ENCODE assay signal across 37 cellular contexts in the genomic region with DNA sequence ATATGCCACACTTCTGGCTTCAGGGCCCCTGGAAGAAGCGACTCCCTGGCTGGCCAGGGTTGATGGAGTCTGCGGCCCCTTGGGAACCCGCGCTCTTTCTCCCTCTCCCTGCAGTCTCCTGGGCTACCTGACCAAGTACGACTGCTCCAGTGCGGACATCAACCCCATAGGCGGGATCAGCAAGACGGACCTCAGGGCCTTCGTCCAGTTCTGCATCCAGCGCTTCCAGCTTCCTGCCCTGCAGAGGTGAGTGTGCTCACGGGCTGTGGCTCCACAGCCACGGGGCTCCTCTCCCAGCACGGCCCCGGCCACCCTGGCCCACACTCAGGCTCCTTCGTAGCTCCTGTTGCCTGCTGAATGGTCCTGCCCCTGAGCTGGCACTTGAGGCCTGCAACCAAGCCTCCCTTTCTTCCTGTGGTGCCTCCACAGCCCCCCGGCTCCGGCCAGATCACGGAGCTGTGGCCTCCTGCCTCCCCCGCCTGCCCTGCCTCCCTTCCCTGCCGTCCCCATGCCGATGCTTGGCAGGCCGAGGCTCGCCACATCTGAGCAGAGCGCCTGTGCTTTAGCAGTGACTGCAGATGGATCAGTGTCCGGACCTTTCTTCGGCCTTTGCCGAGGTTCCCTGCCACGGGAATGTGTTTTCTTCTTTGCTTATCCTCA. TPM values are rescaled to one million over a fixed set of nuclear protein-coding genes. Genes with fewer than 3 reads are reported as not detected.
A peak's percentile ranks its signal among the peaks of the same experiment; 100 is the strongest.
DNase-seq lines count a peak whose midpoint lies in the region; ATAC-seq and TF ChIP-seq lines count a peak whose summit lies in the region.
"Had no signal": no experiment of that assay in that cellular context is flagged by ENCODE, and none has a peak within 500 bp of the region (broad histone marks: within the 10 kb centered on the region; RNA-seq: fewer than 3 reads in every experiment).

No MANE protein-coding gene starts in this region.

- H3K36me3 ChIP-seq in heart right ventricle = peaks cover 0 to 85% (median 32%) of the 10 kb centered on the region in 9 donors
- H3K36me3 ChIP-seq in upper lobe of right lung = peaks cover 79% of the 10 kb centered on the region
- peaks cover 28% of the 10 kb centered on the region for H3K36me3 ChIP-seq in osteoblast (ENCODE audit: insufficient read depth, low read length)

- peaks cover 0 to 14% (median 4%) of the 10 kb centered on the region in 9 donors for H3K4me1 ChIP-seq in heart right ventricle
- peaks cover 9% of the 10 kb centered on the region for H3K4me1 ChIP-seq in upper lobe of right lung
- no peaks in the 10 kb centered on the region for H3K4me1 ChIP-seq in osteoblast (ENCODE audit: insufficient read depth, low read length)

- TF ChIP-seq CTCF in heart right ventricle (IDR thresholded peaks at IDR 0.05) (no peak), nephron progenitor cell (IDR thresholded peaks at IDR 0.05) (no peak), upper lobe of right lung (IDR thresholded peaks at IDR 0.05) (no peak), osteoblast (IDR thresholded peaks at IDR 0.05; ENCODE audit: extremely low read depth, low read depth, low read length) (no peak)

- no peaks in the 10 kb centered on the region for H3K9me3 ChIP-seq in heart right ventricle
- no peaks in the 10 kb centered on the region for H3K9me3 ChIP-seq in upper lobe of right lung
- H3K9me3 ChIP-seq in osteoblast (ENCODE audit: low read depth, low read length) = no peaks in the 10 kb centered on the region
- H3K9me3 ChIP-seq: SK-N-SH had no signal

- peaks cover 62% of the 10 kb centered on the region for H3K36me3 Mint-ChIP-seq in activated T-helper 1 cell treated with anti-CD3 and anti-CD28 coated beads, Interleukin-12 subunit alpha, Interleukin-12 subunit beta, Interleukin-2, Interleukin-4 antibody, amounts not matched to agents 30 ng/mL and 10 ng/mL and 1 ng/mL, durations not matched to agents 14 hours and 24 hours and 36 hours (ENCODE audit: low read depth)
- H3K36me3 Mint-ChIP-seq in nephron progenitor cell (ENCODE audit: low read depth) = peaks cover 52% of the 10 kb centered on the region

- ATAC-seq in heart right ventricle = no peak
- peak; percentile 5 for ATAC-seq in upper lobe of right lung
- ATAC-seq: activated CD4-positive, alpha-beta T cell treated with anti-CD3 and anti-CD28 coated beads for 36 hours; activated T-helper 17 cell treated with anti-CD3 and anti-CD28 coated beads, Interleukin-2, amount 50 U/mL, for 72 hours; GM12878; HCT116; stimulated activated memory B cell treated with anti-CD40 and anti-IgM and Interleukin-4, amounts not matched to agents 10 μg/mL and 1 μg/mL and 100 μg/mL, for 72 hours had no signal

- intact Hi-C loops in cardiac septum (cut with DNase I) (no loop called here), heart right ventricle (cut with DNase I) (no loop called here), upper lobe of right lung (cut with DNase I) (no loop called here)
- intact Hi-C loops in activated T-helper 1 cell treated with anti-CD3 and anti-CD28 coated beads, Interleukin-12 subunit alpha, Interleukin-12 subunit beta, Interleukin-2, Interleukin-4 antibody, amounts not matched to agents 30 ng/mL and 10 ng/mL and 1 ng/mL, durations not matched to agents 14 hours and 24 hours and 36 hours (cut with micrococcal nuclease) = no loop called here

- H3K4me3 ChIP-seq in heart right ventricle (no peak overlapping the region), upper lobe of right lung (no peak overlapping the region), osteoblast (ENCODE audit: insufficient read depth, low read length) (no peak overlapping the region)
- H3K4me3 ChIP-seq: BLaER1 treated with 17β-estradiol and CSF1 and Interleukin-3, amounts not matched to agents 10 nM and 100 nM; coronary artery; GM12878 had no signal

- H3K27ac ChIP-seq in heart right ventricle (no peak overlapping the region), upper lobe of right lung (no peak overlapping the region), osteoblast (ENCODE audit: low read depth, low read length) (no peak overlapping the region)
- H3K27ac ChIP-seq: coronary artery, HL-60 had no signal

- H3K79me2 ChIP-seq in osteoblast (ENCODE audit: insufficient read depth, low read length) = no peaks in the 10 kb centered on the region

- 96 to 97% methylated on average over 28 of the region's 28 CpGs for WGBS in heart right ventricle, 2 donors

- peaks cover 5% of the 10 kb centered on the region for H4K20me1 ChIP-seq in osteoblast (ENCODE audit: insufficient read depth, low read length)

- no peak overlapping the region for H3K4me3 Mint-ChIP-seq in activated T-helper 1 cell treated with anti-CD3 and anti-CD28 coated beads, Interleukin-12 subunit alpha, Interleukin-12 subunit beta, Interleukin-2, Interleukin-4 antibody, amounts not matched to agents 30 ng/mL and 10 ng/mL and 1 ng/mL, durations not matched to agents 14 hours and 24 hours and 36 hours
- H3K4me3 Mint-ChIP-seq in nephron progenitor cell = no peak overlapping the region
- H3K4me3 Mint-ChIP-seq: activated CD4-positive, alpha-beta T cell treated with anti-CD3 and anti-CD28 coated beads for 36 hours; activated naive CD4-positive, alpha-beta T cell treated with anti-CD3 and anti-CD28 coated beads, Interleukin-2, amount 50 U/mL, for 24 hours; activated T-helper 17 cell treated with anti-CD3 and anti-CD28 coated beads, Interleukin-2, amount 50 U/mL, for 72 hours; stimulated activated memory B cell treated with anti-CD40 and anti-IgM and Interleukin-4, amounts not matched to agents 10 μg/mL and 1 μg/mL and 100 μg/mL, for 72 hours had no signal

- H3K27me3 Mint-ChIP-seq in activated T-helper 1 cell treated with anti-CD3 and anti-CD28 coated beads, Interleukin-12 subunit alpha, Interleukin-12 subunit beta, Interleukin-2, Interleukin-4 antibody, amounts not matched to agents 30 ng/mL and 10 ng/mL and 1 ng/mL, durations not matched to agents 14 hours and 24 hours and 36 hours (ENCODE audit: insufficient read depth) = no peaks in the 10 kb centered on the region
- peaks cover 2% of the 10 kb centered on the region for H3K27me3 Mint-ChIP-seq in nephron progenitor cell (ENCODE audit: low read depth, poor library complexity)
- H3K27me3 Mint-ChIP-seq: activated CD4-positive, alpha-beta T cell treated with anti-CD3 and anti-CD28 coated beads for 36 hours; activated naive CD4-positive, alpha-beta T cell treated with anti-CD3 and anti-CD28 coated beads, Interleukin-2, amount 50 U/mL, for 24 hours; activated T-helper 17 cell treated with anti-CD3 and anti-CD28 coated beads, Interleukin-2, amount 50 U/mL, for 72 hours; stimulated activated memory B cell treated with anti-CD40 and anti-IgM and Interleukin-4, amounts not matched to agents 10 μg/mL and 1 μg/mL and 100 μg/mL, for 72 hours had no signal

- no peak overlapping the region for H2AFZ ChIP-seq in osteoblast (ENCODE audit: low read length)

- H3K27me3 ChIP-seq in heart right ventricle (no peaks in the 10 kb centered on the region), upper lobe of right lung (no peaks in the 10 kb centered on the region), osteoblast (ENCODE audit: insufficient read depth, low read length) (no peaks in the 10 kb centered on the region)
- H3K27me3 ChIP-seq: BLaER1 treated with 17β-estradiol and CSF1 and Interleukin-3, amounts not matched to agents 10 nM and 100 nM had no signal

- no peak overlapping the region for H3K4me2 ChIP-seq in osteoblast (ENCODE audit: insufficient read depth, low read length)
- H3K4me2 ChIP-seq: BLaER1 treated with 17β-estradiol and CSF1 and Interleukin-3, amounts not matched to agents 10 nM and 100 nM; SK-N-SH had no signal

- DNase-seq in cardiac septum (ENCODE audit: low spot score) (peak; percentile 41), heart right ventricle (no peak), nephron progenitor cell (no peak), upper lobe of right lung (peak; percentile 40), osteoblast (ENCODE audit: insufficient read length, low spot score, missing footprints) (no peak), NCI-H1436 treated with DMSO at 0.1 percent for 48 hours (lab: John Stamatoyannopoulos, UW) (no peak), cerebellar nuclear complex (lab: John Stamatoyannopoulos, UW) (no peak)
- no peak for DNase-seq in activated T-helper 1 cell treated with anti-CD3 and anti-CD28 coated beads, Interleukin-12 subunit alpha, Interleukin-12 subunit beta, Interleukin-2, Interleukin-4 antibody, amounts not matched to agents 30 ng/mL and 10 ng/mL and 1 ng/mL, durations not matched to agents 14 hours and 24 hours and 36 hours (ENCODE audit: low spot score)
- DNase-seq: activated CD4-positive, alpha-beta T cell treated with anti-CD3 and anti-CD28 coated beads for 36 hours; amygdala; DMS153; effector memory CD4-positive, alpha-beta T cell; KG1; mesenchymal stem cell; NCI-H1092 treated with DMSO at 0.1 percent for 48 hours; NCI-H187; NCI-H2171; NCI-H510A; nucleus accumbens; SK-N-SH; substantia nigra; T-helper 2 cell; trophoblast cell had no signal

- H3K9me3 Mint-ChIP-seq in activated T-helper 1 cell treated with anti-CD3 and anti-CD28 coated beads, Interleukin-12 subunit alpha, Interleukin-12 subunit beta, Interleukin-2, Interleukin-4 antibody, amounts not matched to agents 30 ng/mL and 10 ng/mL and 1 ng/mL, durations not matched to agents 14 hours and 24 hours and 36 hours = no peaks in the 10 kb centered on the region
- H3K9me3 Mint-ChIP-seq in nephron progenitor cell = no peaks in the 10 kb centered on the region
- H3K9me3 Mint-ChIP-seq: activated naive CD4-positive, alpha-beta T cell treated with anti-CD3 and anti-CD28 coated beads, Interleukin-2, amount 50 U/mL, for 24 hours; activated T-helper 17 cell treated with anti-CD3 and anti-CD28 coated beads, Interleukin-2, amount 50 U/mL, for 72 hours; stimulated activated memory B cell treated with anti-CD40 and anti-IgM and Interleukin-4, amounts not matched to agents 10 μg/mL and 1 μg/mL and 100 μg/mL, for 72 hours had no signal

- H3K27ac Mint-ChIP-seq in activated T-helper 1 cell treated with anti-CD3 and anti-CD28 coated beads, Interleukin-12 subunit alpha, Interleukin-12 subunit beta, Interleukin-2, Interleukin-4 antibody, amounts not matched to agents 30 ng/mL and 10 ng/mL and 1 ng/mL, durations not matched to agents 14 hours and 24 hours and 36 hours = peak overlapping the region; percentile 78
- peak overlapping the region; percentile 40 for H3K27ac Mint-ChIP-seq in nephron progenitor cell
- H3K27ac Mint-ChIP-seq: activated naive CD4-positive, alpha-beta T cell treated with anti-CD3 and anti-CD28 coated beads, Interleukin-2, amount 50 U/mL, for 24 hours; stimulated activated memory B cell treated with anti-CD40 and anti-IgM and Interleukin-4, amounts not matched to agents 10 μg/mL and 1 μg/mL and 100 μg/mL, for 72 hours had no signal

- peaks cover 36% of the 10 kb centered on the region for H3K4me1 Mint-ChIP-seq in activated T-helper 1 cell treated with anti-CD3 and anti-CD28 coated beads, Interleukin-12 subunit alpha, Interleukin-12 subunit beta, Interleukin-2, Interleukin-4 antibody, amounts not matched to agents 30 ng/mL and 10 ng/mL and 1 ng/mL, durations not matched to agents 14 hours and 24 hours and 36 hours (ENCODE audit: low read depth)
- peaks cover 36% of the 10 kb centered on the region for H3K4me1 Mint-ChIP-seq in nephron progenitor cell

RNA-seq across cellular contexts. Expression of a gene that starts 36.2 kb away (rescaled TPM):
- total RNA-seq in cardiac septum = not detected
- total RNA-seq in heart right ventricle = under 1 TPM in 1 of 10 donors, not detected in 9; 0.20 TPM
- under 1 TPM in 1 of 2 donors, not detected in 1; 0.01 TPM for polyA plus RNA-seq in heart right ventricle
- 0.23 TPM in 1 of 2 replicates, not detected in the other for total RNA-seq in activated T-helper 1 cell treated with anti-CD3 and anti-CD28 coated beads, Interleukin-12 subunit alpha, Interleukin-12 subunit beta, Interleukin-2, Interleukin-4 antibody, amounts not matched to agents 30 ng/mL and 10 ng/mL and 1 ng/mL, durations not matched to agents 14 hours and 24 hours and 36 hours
- 0.46 TPM for total RNA-seq in upper lobe of right lung
- total RNA-seq in osteoblast = 0.36 and 0.59 TPM in 2 replicates
- total RNA-seq: epithelial cell of proximal tubule, GM12878, left lobe of liver, MCF 10A, pulmonary artery endothelial cell, skeletal muscle tissue had no signal
- polyA plus RNA-seq: AG04450 had no signal

RNA-seq across cellular contexts. Expression of a gene that starts 37.9 kb away (rescaled TPM):
- total RNA-seq in cardiac septum = 22.0 TPM
- 10 to 100 TPM; 13.4 to 31.4 (median 16.0) TPM for total RNA-seq in heart right ventricle
- polyA plus RNA-seq in heart right ventricle = 10 to 100 TPM; 25.6 to 32.0 TPM
- total RNA-seq in activated T-helper 1 cell treated with anti-CD3 and anti-CD28 coated beads, Interleukin-12 subunit alpha, Interleukin-12 subunit beta, Interleukin-2, Interleukin-4 antibody, amounts not matched to agents 30 ng/mL and 10 ng/mL and 1 ng/mL, durations not matched to agents 14 hours and 24 hours and 36 hours = 91.6 and 96.3 TPM in 2 replicates
- 91.3 TPM for total RNA-seq in upper lobe of right lung
- total RNA-seq in osteoblast = 69.5 and 81.1 TPM in 2 replicates

RNA-seq across cellular contexts. Expression of a gene that starts 42.7 kb away (rescaled TPM):
- 31.2 TPM for total RNA-seq in cardiac septum
- 10 to 100 TPM; 24.9 to 49.6 (median 31.0) TPM for total RNA-seq in heart right ventricle
- 10 to 100 TPM; 13.5 to 16.0 TPM for polyA plus RNA-seq in heart right ventricle
- 100 and 106 TPM in 2 replicates for total RNA-seq in activated T-helper 1 cell treated with anti-CD3 and anti-CD28 coated beads, Interleukin-12 subunit alpha, Interleukin-12 subunit beta, Interleukin-2, Interleukin-4 antibody, amounts not matched to agents 30 ng/mL and 10 ng/mL and 1 ng/mL, durations not matched to agents 14 hours and 24 hours and 36 hours
- 105 TPM for total RNA-seq in upper lobe of right lung
- 58.3 and 60.4 TPM in 2 replicates for total RNA-seq in osteoblast

RNA-seq across cellular contexts. Expression of a gene that starts 47.0 kb away (rescaled TPM):
- not detected for total RNA-seq in cardiac septum
- not detected for total RNA-seq in heart right ventricle
- polyA plus RNA-seq in heart right ventricle = not detected
- 0.17 TPM in 1 of 2 replicates, not detected in the other for total RNA-seq in activated T-helper 1 cell treated with anti-CD3 and anti-CD28 coated beads, Interleukin-12 subunit alpha, Interleukin-12 subunit beta, Interleukin-2, Interleukin-4 antibody, amounts not matched to agents 30 ng/mL and 10 ng/mL and 1 ng/mL, durations not matched to agents 14 hours and 24 hours and 36 hours
- total RNA-seq in upper lobe of right lung = not detected
- 0.36 TPM in 1 of 2 replicates, not detected in the other for total RNA-seq in osteoblast
- total RNA-seq: activated CD4-positive, alpha-beta T cell treated with anti-CD3 and anti-CD28 coated beads for 36 hours; epithelial cell of proximal tubule; MCF 10A; pulmonary artery endothelial cell; skeletal muscle tissue had no signal
- polyA plus RNA-seq: SK-N-SH had no signal

RNA-seq across cellular contexts. Expression of a gene that starts 57.4 kb away (rescaled TPM):
- not detected for total RNA-seq in cardiac septum
- total RNA-seq in heart right ventricle = not detected
- polyA plus RNA-seq in heart right ventricle = not detected
- not detected in 2 replicates for total RNA-seq in activated T-helper 1 cell treated with anti-CD3 and anti-CD28 coated beads, Interleukin-12 subunit alpha, Interleukin-12 subunit beta, Interleukin-2, Interleukin-4 antibody, amounts not matched to agents 30 ng/mL and 10 ng/mL and 1 ng/mL, durations not matched to agents 14 hours and 24 hours and 36 hours
- not detected for total RNA-seq in upper lobe of right lung
- total RNA-seq in osteoblast = not detected in 2 replicates
- total RNA-seq: epithelial cell of proximal tubule, MCF 10A, pulmonary artery endothelial cell, skeletal muscle tissue had no signal
- polyA plus RNA-seq: AG04450, SK-N-SH had no signal

Comparison
In these comparisons a context has a peak if more than half of its experiments do, and no peak if none do; other contexts are left out.
1. DNase-seq: peak in cardiac septum (single experiment) and upper lobe of right lung (single experiment); none in heart right ventricle (0 of 2), activated T-helper 1 cell treated with anti-CD3 and anti-CD28 coated beads, Interleukin-12 subunit alpha, Interleukin-12 subunit beta, Interleukin-2, Interleukin-4 antibody, amounts not matched to agents 30 ng/mL and 10 ng/mL and 1 ng/mL, durations not matched to agents 14 hours and 24 hours and 36 hours (single experiment), nephron progenitor cell (single experiment), osteoblast (single experiment), NCI-H1436 treated with DMSO at 0.1 percent for 48 hours (single experiment) and cerebellar nuclear complex (0 of 2).